20 cellular contexts compared by ENCODE assay signal in genomic region chr13:67574320-67575233, GRCh38.
A peak's percentile ranks its signal among the peaks of the same experiment; 100 is the strongest.
DNase-seq lines count a peak whose midpoint lies in the region; ATAC-seq and TF ChIP-seq lines count a peak whose summit lies in the region.
"Had no signal": no experiment of that assay in that cellular context is flagged by ENCODE, and none has a peak within 500 bp of the region (broad histone marks: within the 10 kb centered on the region; RNA-seq: fewer than 3 reads in every experiment).

No MANE protein-coding gene starts in this region.

- H3K4me1 ChIP-seq in PC-9 (replicated peaks; ENCODE audit: insufficient read depth) = no peaks in the 10 kb centered on the region
- H3K4me1 ChIP-seq: right lobe of liver, SJSA1 had no signal

- H3K9me3 Mint-ChIP-seq in activated CD4-positive, alpha-beta memory T cell treated with anti-CD3 and anti-CD28 coated beads for 36 hours = peaks cover 12% of the 10 kb centered on the region
- peaks cover 19% of the 10 kb centered on the region for H3K9me3 Mint-ChIP-seq in stimulated activated effector memory CD8-positive, alpha-beta T cell treated with anti-CD3 and anti-CD28 coated beads, Interleukin-12 subunit alpha, Interleukin-12 subunit beta, amount 100 ng/mL, for 72 hours
- H3K9me3 Mint-ChIP-seq: activated naive CD4-positive, alpha-beta T cell treated with anti-CD3 and anti-CD28 coated beads, Interleukin-2, amount 50 U/mL, for 24 hours; nephron; type B pancreatic cell had no signal

- intact Hi-C loops in PC-9 (cut with micrococcal nuclease; ENCODE audit: unreplicated experiment) = no loop called here
- intact Hi-C loops in activated CD4-positive, alpha-beta memory T cell treated with anti-CD3 and anti-CD28 coated beads for 36 hours (cut with micrococcal nuclease) = no loop called here

- H3K79me2 ChIP-seq in PC-9 (ENCODE audit: low read depth) = no peaks in the 10 kb centered on the region

- no peaks in the 10 kb centered on the region for H3K27me3 Mint-ChIP-seq in activated CD4-positive, alpha-beta memory T cell treated with anti-CD3 and anti-CD28 coated beads for 36 hours
- H3K27me3 Mint-ChIP-seq: activated CD8-positive, alpha-beta memory T cell treated with anti-CD3 and anti-CD28 coated beads, Interleukin-2, amount 10 ng/mL, durations not matched to agents 7 days and 5 days; activated naive CD4-positive, alpha-beta T cell treated with anti-CD3 and anti-CD28 coated beads, Interleukin-2, amount 50 U/mL, for 24 hours; type B pancreatic cell had no signal

- TF ChIP-seq CTCF in PC-9 (conservative IDR thresholded peaks at IDR 0.05) (no peak), cardiac fibroblast (IDR thresholded peaks at IDR 0.05; ENCODE audit: low read depth, low read length) (no peak), omental fat pad (IDR thresholded peaks at IDR 0.05) (no peak)

- POLR2A ChIA-PET in PC-9 (lab: Charles Lee; ENCODE audit: unreplicated experiment) = interaction anchor here (0.7 kb wide), 1 partner anchor 148 kb away, joined by 3 read pairs; no protein-coding TSS in a partner anchor
- POLR2A ChIA-PET in activated CD4-positive, alpha-beta memory T cell treated with anti-CD3 and anti-CD28 coated beads for 36 hours (lab: Charles Lee) = no interaction called here

- H3K27ac Mint-ChIP-seq in activated CD4-positive, alpha-beta memory T cell treated with anti-CD3 and anti-CD28 coated beads for 36 hours = no peak overlapping the region
- no peak overlapping the region for H3K27ac Mint-ChIP-seq in stimulated activated effector memory CD8-positive, alpha-beta T cell treated with anti-CD3 and anti-CD28 coated beads, Interleukin-12 subunit alpha, Interleukin-12 subunit beta, amount 100 ng/mL, for 72 hours
- H3K27ac Mint-ChIP-seq: activated CD8-positive, alpha-beta memory T cell treated with anti-CD3 and anti-CD28 coated beads, Interleukin-2, amount 10 ng/mL, durations not matched to agents 7 days and 5 days; activated naive CD4-positive, alpha-beta T cell treated with anti-CD3 and anti-CD28 coated beads, Interleukin-2, amount 50 U/mL, for 24 hours; nephron; type B pancreatic cell; WTC11 had no signal

- no peaks in the 10 kb centered on the region for H3K4me1 Mint-ChIP-seq in activated CD4-positive, alpha-beta memory T cell treated with anti-CD3 and anti-CD28 coated beads for 36 hours (ENCODE audit: low read depth)
- H3K4me1 Mint-ChIP-seq in stimulated activated effector memory CD8-positive, alpha-beta T cell treated with anti-CD3 and anti-CD28 coated beads, Interleukin-12 subunit alpha, Interleukin-12 subunit beta, amount 100 ng/mL, for 72 hours = no peaks in the 10 kb centered on the region
- H3K4me1 Mint-ChIP-seq: activated CD8-positive, alpha-beta memory T cell treated with anti-CD3 and anti-CD28 coated beads, Interleukin-2, amount 10 ng/mL, durations not matched to agents 7 days and 5 days; activated naive CD4-positive, alpha-beta T cell treated with anti-CD3 and anti-CD28 coated beads, Interleukin-2, amount 50 U/mL, for 24 hours; nephron; WTC11 had no signal

- H3K36me3 ChIP-seq in PC-9 (ENCODE audit: low read depth) = no peaks in the 10 kb centered on the region
- H3K36me3 ChIP-seq: right lobe of liver, SJSA1 had no signal

- H2AFZ ChIP-seq in PC-9 = no peak overlapping the region

- H3K27ac ChIP-seq in PC-9 = no peak overlapping the region
- H3K27ac ChIP-seq: C4-2B, right lobe of liver, SJSA1 had no signal

- H3F3A ChIP-seq in PC-9 (ENCODE audit: insufficient read depth, low read depth) = no peaks in the 10 kb centered on the region

- no peaks in the 10 kb centered on the region for H3K9me2 ChIP-seq in PC-9 (ENCODE audit: insufficient read depth)

- no peaks in the 10 kb centered on the region for H4K20me1 ChIP-seq in PC-9 (ENCODE audit: insufficient read depth)

- no peak overlapping the region for H3K4me3 Mint-ChIP-seq in activated CD4-positive, alpha-beta memory T cell treated with anti-CD3 and anti-CD28 coated beads for 36 hours
- H3K4me3 Mint-ChIP-seq in stimulated activated effector memory CD8-positive, alpha-beta T cell treated with anti-CD3 and anti-CD28 coated beads, Interleukin-12 subunit alpha, Interleukin-12 subunit beta, amount 100 ng/mL, for 72 hours = no peak overlapping the region
- H3K4me3 Mint-ChIP-seq: activated CD8-positive, alpha-beta memory T cell treated with anti-CD3 and anti-CD28 coated beads, Interleukin-2, amount 10 ng/mL, durations not matched to agents 7 days and 5 days; activated naive CD4-positive, alpha-beta T cell treated with anti-CD3 and anti-CD28 coated beads, Interleukin-2, amount 50 U/mL, for 24 hours; nephron; type B pancreatic cell; WTC11 had no signal

- no peak overlapping the region for H3K4me3 ChIP-seq in PC-9
- no peak overlapping the region for H3K4me3 ChIP-seq in cardiac fibroblast (replicated peaks in 1 of 2; ENCODE audit: low read depth in 2 of 2, low read length in 2 of 2)
- H3K4me3 ChIP-seq: right lobe of liver, SJSA1 had no signal

- CTCF ChIA-PET in PC-9 (lab: Charles Lee) = no interaction called here
- CTCF ChIA-PET in activated CD4-positive, alpha-beta memory T cell treated with anti-CD3 and anti-CD28 coated beads for 36 hours (lab: Charles Lee) = no interaction called here

- BruUV-seq in PC-9 (replicated peaks; lab: Mats Ljungman, UMichigan) = no TSS peak

- no peaks in the 10 kb centered on the region for H3K9me3 ChIP-seq in PC-9 (ENCODE audit: insufficient read depth, low read depth)
- H3K9me3 ChIP-seq: right lobe of liver, SJSA1 had no signal

- DNase-seq in HT1080 (ENCODE audit: low read depth) = peak; percentile 84
- peak; percentile 57 to 58 for DNase-seq in PC-9
- DNase-seq in cardiac fibroblast (ENCODE audit: low read depth in 2 of 2) = peak; percentile 6 to 42
- no peak for DNase-seq in omental fat pad (ENCODE audit: low spot score)
- no peak for DNase-seq in HuH-7 (ENCODE audit: low spot score)
- DNase-seq in activated CD4-positive, alpha-beta memory T cell treated with anti-CD3 and anti-CD28 coated beads for 36 hours = no peak
- no peak for DNase-seq in stimulated activated effector memory CD8-positive, alpha-beta T cell treated with anti-CD3 and anti-CD28 coated beads, Interleukin-12 subunit alpha, Interleukin-12 subunit beta, amount 100 ng/mL, for 72 hours (ENCODE audit: low spot score in 2 of 2)
- no peak for DNase-seq in UCSD-AML1 (lab: John Stamatoyannopoulos, UW; ENCODE audit: unreplicated experiment)
- DNase-seq: activated CD8-positive, alpha-beta memory T cell treated with anti-CD3 and anti-CD28 coated beads, Interleukin-2, amount 10 ng/mL, durations not matched to agents 7 days and 5 days; hypothalamus; NCI-H2081; right lobe of liver; stimulated activated CD4-positive, alpha-beta T cell treated with anti-CD3 and anti-CD28 coated beads, Interleukin-4, amount 100 ng/mL, for 4 hours had no signal

- ATAC-seq in omental fat pad (ENCODE audit: low FRiP score) = peak; percentile 77
- ATAC-seq in stimulated activated effector memory CD8-positive, alpha-beta T cell treated with anti-CD3 and anti-CD28 coated beads, Interleukin-12 subunit alpha, Interleukin-12 subunit beta, amount 100 ng/mL, for 72 hours = no peak
- ATAC-seq: activated CD8-positive, alpha-beta memory T cell treated with anti-CD3 and anti-CD28 coated beads, Interleukin-2, amount 10 ng/mL, durations not matched to agents 7 days and 5 days; HCT116; right lobe of liver; WTC11 had no signal

- no peaks in the 10 kb centered on the region for H3K27me3 ChIP-seq in PC-9 (ENCODE audit: insufficient read depth, low read depth)
- H3K27me3 ChIP-seq: right lobe of liver, SJSA1 had no signal

- H3K36me3 Mint-ChIP-seq in activated CD4-positive, alpha-beta memory T cell treated with anti-CD3 and anti-CD28 coated beads for 36 hours = no peaks in the 10 kb centered on the region
- no peaks in the 10 kb centered on the region for H3K36me3 Mint-ChIP-seq in stimulated activated effector memory CD8-positive, alpha-beta T cell treated with anti-CD3 and anti-CD28 coated beads, Interleukin-12 subunit alpha, Interleukin-12 subunit beta, amount 100 ng/mL, for 72 hours
- H3K36me3 Mint-ChIP-seq: activated CD8-positive, alpha-beta memory T cell treated with anti-CD3 and anti-CD28 coated beads, Interleukin-2, amount 10 ng/mL, durations not matched to agents 7 days and 5 days; activated naive CD4-positive, alpha-beta T cell treated with anti-CD3 and anti-CD28 coated beads, Interleukin-2, amount 50 U/mL, for 24 hours; type B pancreatic cell; WTC11 had no signal

- no peak overlapping the region for H3K4me2 ChIP-seq in PC-9

Comparison
In these comparisons a context has a peak if more than half of its experiments do, and no peak if none do; other contexts are left out.
1. DNase-seq: peak in HT1080 (single experiment), PC-9 (2 of 2) and cardiac fibroblast (2 of 2); none in omental fat pad (single experiment), HuH-7 (single experiment), activated CD4-positive, alpha-beta memory T cell treated with anti-CD3 and anti-CD28 coated beads for 36 hours (single experiment), stimulated activated effector memory CD8-positive, alpha-beta T cell treated with anti-CD3 and anti-CD28 coated beads, Interleukin-12 subunit alpha, Interleukin-12 subunit beta, amount 100 ng/mL, for 72 hours (0 of 2) and UCSD-AML1 (single experiment).